In the genomic region with DNA sequence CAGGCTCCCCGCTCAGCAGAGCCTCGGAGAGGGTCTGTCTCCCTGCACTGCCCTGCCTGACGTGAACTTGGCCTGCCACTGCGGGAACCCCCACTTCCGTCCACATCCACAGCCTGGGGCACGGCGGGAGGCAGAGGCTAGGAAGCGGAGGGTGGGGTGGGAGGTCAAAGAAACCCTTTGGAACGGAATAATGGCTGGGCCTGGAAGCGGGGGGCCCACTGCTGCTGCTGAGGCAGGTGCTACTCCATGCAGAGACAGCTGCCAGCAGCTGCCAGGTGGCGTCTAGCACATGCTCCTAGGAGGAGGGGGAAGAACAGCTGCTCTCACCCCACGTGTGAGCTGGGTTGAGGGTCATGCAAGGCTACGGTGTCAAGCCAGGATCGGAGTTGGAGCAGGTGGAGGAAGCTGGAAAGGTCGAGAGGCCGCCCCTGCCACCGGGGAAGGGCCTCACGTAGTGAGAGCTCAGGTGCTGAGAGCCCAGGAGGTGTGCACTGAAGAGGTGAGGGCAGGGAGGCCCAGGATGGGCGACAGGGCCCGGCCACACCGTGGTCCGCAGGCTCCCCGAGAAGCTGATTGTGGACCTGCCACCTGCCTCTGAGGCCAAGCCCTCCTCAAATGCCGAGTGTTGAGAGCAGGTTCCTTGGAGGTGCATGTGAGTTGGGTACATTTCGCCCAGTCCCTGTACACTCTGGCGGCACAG, we compare ENCODE assay signal across 13 cellular contexts. TPM values are rescaled to one million over a fixed set of nuclear protein-coding genes. Genes with fewer than 3 reads are reported as not detected.
DNase-seq lines count a peak whose midpoint lies in the region; ATAC-seq and TF ChIP-seq lines count a peak whose summit lies in the region.
"Had no signal": no experiment of that assay in that cellular context is flagged by ENCODE, and none has a peak within 500 bp of the region (broad histone marks: within the 10 kb centered on the region; RNA-seq: fewer than 3 reads in every experiment).

No MANE protein-coding gene starts in this region.

- TF ChIP-seq POLR2A in esophagus squamous epithelium (IDR thresholded peaks at IDR 0.05): no peak

- TF ChIP-seq CTCF in esophagus squamous epithelium (IDR thresholded peaks at IDR 0.05): no peak

- H3K9me3 Mint-ChIP-seq in T-helper 2 cell treated with Interferon-gamma antibody and Interleukin-4, amounts not matched to agents 5 μg/mL and 100 μg/mL, for 36 hours: no peaks in the 10 kb centered on the region
- H3K9me3 Mint-ChIP-seq: stimulated activated naive CD8-positive, alpha-beta T cell treated with anti-CD3 and anti-CD28 coated beads, Interleukin-15, amount 100 ng/mL, for 72 hours had no signal

- no peak overlapping the region for H3K27ac Mint-ChIP-seq in T-helper 2 cell treated with Interferon-gamma antibody and Interleukin-4, amounts not matched to agents 5 μg/mL and 100 μg/mL, for 36 hours
- H3K27ac Mint-ChIP-seq: stimulated activated naive CD8-positive, alpha-beta T cell treated with anti-CD3 and anti-CD28 coated beads, Interleukin-15, amount 100 ng/mL, for 72 hours had no signal

- no peaks in the 10 kb centered on the region for H3K4me1 Mint-ChIP-seq in T-helper 2 cell treated with Interferon-gamma antibody and Interleukin-4, amounts not matched to agents 5 μg/mL and 100 μg/mL, for 36 hours (ENCODE audit: low read depth)

- peaks cover 3% of the 10 kb centered on the region for H3K36me3 Mint-ChIP-seq in T-helper 2 cell treated with Interferon-gamma antibody and Interleukin-4, amounts not matched to agents 5 μg/mL and 100 μg/mL, for 36 hours (ENCODE audit: low read depth)

- peaks cover 3 to 50% (median 9%) of the 10 kb centered on the region in 3 donors for H3K36me3 ChIP-seq in esophagus squamous epithelium

- H3K4me3 Mint-ChIP-seq in T-helper 2 cell treated with Interferon-gamma antibody and Interleukin-4, amounts not matched to agents 5 μg/mL and 100 μg/mL, for 36 hours: no peak overlapping the region
- H3K4me3 Mint-ChIP-seq: stimulated activated naive CD8-positive, alpha-beta T cell treated with anti-CD3 and anti-CD28 coated beads, Interleukin-15, amount 100 ng/mL, for 72 hours had no signal

- H3K4me1 ChIP-seq in esophagus squamous epithelium: peaks cover 6 to 17% (median 15%) of the 10 kb centered on the region in 3 donors

- H3K27ac ChIP-seq in esophagus squamous epithelium: no peak overlapping the region
- H3K27ac ChIP-seq: C4-2B had no signal

- WGBS in esophagus squamous epithelium, 2 donors: 78 to 87% methylated on average over 8 to 13 of the region's 26 CpGs

- peak; percentile 85 for DNase-seq in COLO668 (lab: John Stamatoyannopoulos, UW; ENCODE audit: unreplicated experiment)
- DNase-seq in NCI-H1092 treated with DMSO at 0.1 percent for 48 hours (lab: John Stamatoyannopoulos, UW): peak; percentile 79
- DNase-seq in NCI-H748 (lab: John Stamatoyannopoulos, UW; ENCODE audit: unreplicated experiment): peak; percentile 92
- no peak for DNase-seq in left colon
- no peak for DNase-seq in esophagus squamous epithelium (lab: John Stamatoyannopoulos, UW)
- no peak for DNase-seq in T-helper 2 cell treated with Interferon-gamma antibody and Interleukin-4, amounts not matched to agents 5 μg/mL and 100 μg/mL, for 36 hours (ENCODE audit: low spot score)
- no peak for DNase-seq in activated CD4-positive, alpha-beta T cell treated with anti-CD3 and anti-CD28 coated beads, Interleukin-2, amount 50 U/mL, for 48 hours
- DNase-seq: hippocampal formation, KG1 had no signal

- intact Hi-C loops in left colon (cut with DNase I, micrococcal nuclease) (no loop called here), esophagus squamous epithelium (cut with DNase I) (no loop called here)

- no peak overlapping the region for H3K4me3 ChIP-seq in esophagus squamous epithelium

- no peaks in the 10 kb centered on the region for H3K9me3 ChIP-seq in esophagus squamous epithelium

- H3K27me3 Mint-ChIP-seq in T-helper 2 cell treated with Interferon-gamma antibody and Interleukin-4, amounts not matched to agents 5 μg/mL and 100 μg/mL, for 36 hours (ENCODE audit: low read depth): peaks cover 9% of the 10 kb centered on the region

- H3K27me3 ChIP-seq in esophagus squamous epithelium: peaks cover 5 to 52% (median 10%) of the 10 kb centered on the region in 4 donors

- ATAC-seq in left colon: peak; percentile 16
- no peak for ATAC-seq in HG03354 (IDR thresholded peaks at IDR 0.05; ENCODE audit: poor library complexity, severe bottlenecking, unreplicated experiment)

RNA-seq across cellular contexts. Expression of a gene that starts 9.8 kb away (rescaled TPM):
- 1 to 10 TPM; 2.3 to 4.9 TPM for total RNA-seq in left colon
- total RNA-seq in esophagus squamous epithelium: 1 to 10 TPM in 3 of 4 donors, not detected in 1; 1.1 to 2.3 (median 1.8) TPM
- total RNA-seq: RPMI7951 had no signal

RNA-seq across cellular contexts. Expression of a gene that starts 14.1 kb away (rescaled TPM):
- total RNA-seq in left colon: 10 to 100 TPM; 25.4 to 28.8 TPM
- total RNA-seq in esophagus squamous epithelium: 10 to 100 TPM; 17.3 to 32.2 (median 26.1) TPM

RNA-seq across cellular contexts. Expression of a gene that starts 25.4 kb away (rescaled TPM):
- total RNA-seq in left colon (1,000 to 10,000 TPM; 3,767 to 4,413 TPM), esophagus squamous epithelium (1,000 to 10,000 TPM; 3,349 to 6,664 (median 4,433) TPM)

Comparison
In these comparisons a context has a peak if more than half of its experiments do, and no peak if none do; other contexts are left out.
1. DNase-seq: peak in COLO668 (single experiment), NCI-H1092 treated with DMSO at 0.1 percent for 48 hours (single experiment) and NCI-H748 (single experiment); none in left colon (0 of 2), esophagus squamous epithelium (single experiment), T-helper 2 cell treated with Interferon-gamma antibody and Interleukin-4, amounts not matched to agents 5 μg/mL and 100 μg/mL, for 36 hours (single experiment) and activated CD4-positive, alpha-beta T cell treated with anti-CD3 and anti-CD28 coated beads, Interleukin-2, amount 50 U/mL, for 48 hours (0 of 2).